In genomic region chr7:30406664-30407425, GRCh38 we compare ENCODE assay signal across 20 cellular contexts.
DNase-seq lines count a peak whose midpoint lies in the region; ATAC-seq, FAIRE-seq and TF ChIP-seq lines count a peak whose summit lies in the region.
"Had no signal": no experiment of that assay in that cellular context is flagged by ENCODE, and none has a peak within 500 bp of the region (broad histone marks: within the 10 kb centered on the region; RNA-seq: fewer than 3 reads in every experiment).

No MANE protein-coding gene starts in this region.

- H3K4me1 Mint-ChIP-seq in activated CD8-positive, alpha-beta T cell treated with anti-CD3 and anti-CD28 coated beads, Interleukin-2, amount 10 ng/mL, durations not matched to agents 7 days and 5 days (ENCODE audit: low read depth): no peaks in the 10 kb centered on the region
- H3K4me1 Mint-ChIP-seq: GM23338 had no signal

- H3K9me3 ChIP-seq in breast epithelium (no peaks in the 10 kb centered on the region), keratinocyte (ENCODE audit: control insufficient read depth, low read depth, low read length) (no peaks in the 10 kb centered on the region)
- H3K9me3 ChIP-seq: Peyer's patch, tibial artery had no signal

- TF ChIP-seq POLR2A in breast epithelium (IDR thresholded peaks at IDR 0.05): no peak

- H3K27ac ChIP-seq in breast epithelium (peak overlapping the region; percentile 31 to 49), keratinocyte (ENCODE audit: control insufficient read depth, insufficient read depth, low read length) (peak overlapping the region; percentile 81)
- H3K27ac ChIP-seq: Peyer's patch, tibial artery, VCaP had no signal

- ATAC-seq in Right ventricle myocardium superior (ENCODE audit: poor library complexity) (peak; percentile 81), GM21737 (IDR thresholded peaks at IDR 0.05; ENCODE audit: unreplicated experiment) (no peak)
- no peak for ATAC-seq in activated CD8-positive, alpha-beta T cell treated with anti-CD3 and anti-CD28 coated beads, Interleukin-2, amount 10 ng/mL, durations not matched to agents 7 days and 5 days
- ATAC-seq: GM23338, left colon had no signal

- H2AFZ ChIP-seq in keratinocyte (ENCODE audit: control insufficient read depth, low read length): no peak overlapping the region
- H2AFZ ChIP-seq: GM23338 had no signal

- H3K4me1 ChIP-seq in breast epithelium: no peaks in the 10 kb centered on the region
- peaks cover 30% of the 10 kb centered on the region for H3K4me1 ChIP-seq in keratinocyte (ENCODE audit: control insufficient read depth, extremely low read depth, insufficient read depth, low read length)
- H3K4me1 ChIP-seq: Peyer's patch, tibial artery had no signal

- dilution Hi-C loops in keratinocyte (cut with MboI; ENCODE audit: extremely low pct_ligation_motif_present, low sequenced_read_pairs): no loop called here

- FAIRE-seq in keratinocyte (lab: Jason Lieb, UNC): peak; percentile 100

- H3K27me3 Mint-ChIP-seq in activated CD8-positive, alpha-beta T cell treated with anti-CD3 and anti-CD28 coated beads, Interleukin-2, amount 10 ng/mL, durations not matched to agents 7 days and 5 days (ENCODE audit: low read depth): no peaks in the 10 kb centered on the region
- H3K27me3 Mint-ChIP-seq: activated CD4-positive, alpha-beta memory T cell treated with anti-CD3 and anti-CD28 coated beads, Interleukin-2, amount 10 ng/mL, durations not matched to agents 7 days and 5 days; activated naive CD8-positive, alpha-beta T cell treated with anti-CD3 and anti-CD28 coated beads for 36 hours; IgD-negative memory B cell had no signal

- peaks cover 3% of the 10 kb centered on the region for H3K36me3 Mint-ChIP-seq in activated CD8-positive, alpha-beta T cell treated with anti-CD3 and anti-CD28 coated beads, Interleukin-2, amount 10 ng/mL, durations not matched to agents 7 days and 5 days (ENCODE audit: low read depth)
- H3K36me3 Mint-ChIP-seq: activated naive CD8-positive, alpha-beta T cell treated with anti-CD3 and anti-CD28 coated beads for 36 hours had no signal

- H3K9me3 Mint-ChIP-seq in activated CD8-positive, alpha-beta T cell treated with anti-CD3 and anti-CD28 coated beads, Interleukin-2, amount 10 ng/mL, durations not matched to agents 7 days and 5 days (ENCODE audit: insufficient read depth): no peaks in the 10 kb centered on the region
- H3K9me3 Mint-ChIP-seq: activated CD4-positive, alpha-beta memory T cell treated with anti-CD3 and anti-CD28 coated beads, Interleukin-2, amount 10 ng/mL, durations not matched to agents 7 days and 5 days; activated naive CD8-positive, alpha-beta T cell treated with anti-CD3 and anti-CD28 coated beads for 36 hours; GM23338; IgD-negative memory B cell had no signal

- H3K27me3 ChIP-seq in breast epithelium: no peaks in the 10 kb centered on the region
- H3K27me3 ChIP-seq in keratinocyte (ENCODE audit: control insufficient read depth, extremely low read depth, insufficient read depth, low read length): no peaks in the 10 kb centered on the region
- H3K27me3 ChIP-seq: Peyer's patch, tibial artery had no signal

- H4K20me1 ChIP-seq in keratinocyte (ENCODE audit: control insufficient read depth, extremely low read depth, insufficient read depth, low read length): no peaks in the 10 kb centered on the region

- peak overlapping the region; percentile 35 for H3K9ac ChIP-seq in keratinocyte (ENCODE audit: control insufficient read depth, extremely low read depth, insufficient read depth, low read length)

- no peak for TF ChIP-seq CTCF in breast epithelium (IDR thresholded peaks at IDR 0.05)
- TF ChIP-seq CTCF in keratinocyte (optimal IDR thresholded peaks at IDR 0.05 in 1 of 3, IDR thresholded peaks at IDR 0.05 in 1 of 3, conservative IDR thresholded peaks at IDR 0.05 in 1 of 3; ENCODE audit: extremely low read depth in 1 of 3, insufficient read depth in 2 of 3, low read length in 3 of 3): no peak

- H3K4me3 ChIP-seq in breast epithelium: no peak overlapping the region
- no peak overlapping the region for H3K4me3 ChIP-seq in keratinocyte (ENCODE audit: control insufficient read depth in 2 of 3, extremely low read depth in 1 of 3, insufficient read depth in 2 of 3, low read depth in 1 of 3, low read length in 3 of 3)
- H3K4me3 ChIP-seq: GM23338, Peyer's patch, skin epidermis, tibial artery had no signal

- H3K79me2 ChIP-seq in keratinocyte (ENCODE audit: control insufficient read depth, insufficient read depth, low read length): no peaks in the 10 kb centered on the region

- H3K4me3 Mint-ChIP-seq in activated CD8-positive, alpha-beta T cell treated with anti-CD3 and anti-CD28 coated beads, Interleukin-2, amount 10 ng/mL, durations not matched to agents 7 days and 5 days: no peak overlapping the region
- H3K4me3 Mint-ChIP-seq: activated CD4-positive, alpha-beta memory T cell treated with anti-CD3 and anti-CD28 coated beads, Interleukin-2, amount 10 ng/mL, durations not matched to agents 7 days and 5 days; activated naive CD8-positive, alpha-beta T cell treated with anti-CD3 and anti-CD28 coated beads for 36 hours; GM23338; IgD-negative memory B cell had no signal

- intact Hi-C loops in Right ventricle myocardium superior (cut with DNase I) (no loop called here), cardiac septum (cut with DNase I) (no loop called here), breast epithelium (cut with DNase I; ENCODE audit: low total_unique reads) (no loop called here)

- CTCF ChIA-PET in activated CD8-positive, alpha-beta T cell treated with anti-CD3 and anti-CD28 coated beads, Interleukin-2, amount 10 ng/mL, durations not matched to agents 7 days and 5 days (lab: Charles Lee): no interaction called here

- no peaks in the 10 kb centered on the region for H3K9me1 ChIP-seq in keratinocyte (ENCODE audit: control insufficient read depth, extremely low read depth, insufficient read depth, low read length)

- POLR2A ChIA-PET in activated CD8-positive, alpha-beta T cell treated with anti-CD3 and anti-CD28 coated beads, Interleukin-2, amount 10 ng/mL, durations not matched to agents 7 days and 5 days (lab: Charles Lee): no interaction called here

- no peaks in the 10 kb centered on the region for H3K36me3 ChIP-seq in breast epithelium
- H3K36me3 ChIP-seq in keratinocyte (ENCODE audit: control insufficient read depth in 2 of 2, extremely low read depth in 1 of 2, insufficient read depth in 2 of 2, low read length in 2 of 2): no peaks in the 10 kb centered on the region
- H3K36me3 ChIP-seq: tibial artery had no signal

- peak overlapping the region; percentile 56 for H3K4me2 ChIP-seq in keratinocyte (ENCODE audit: control insufficient read depth, extremely low read depth, insufficient read depth, low read depth, low read length)
- H3K4me2 ChIP-seq: GM23338 had no signal

- DNase-seq in Right ventricle myocardium superior (no peak), cardiac septum (ENCODE audit: low spot score) (no peak), breast epithelium (ENCODE audit: low spot score in 2 of 2) (peak in 1 of 2 donors; percentile 77), keratinocyte (ENCODE audit: low read depth, low spot score) (peak; percentile 99), NCI-H2171 (lab: John Stamatoyannopoulos, UW) (no peak)
- DNase-seq in activated CD8-positive, alpha-beta T cell treated with anti-CD3 and anti-CD28 coated beads, Interleukin-2, amount 10 ng/mL, durations not matched to agents 7 days and 5 days: no peak
- DNase-seq in stimulated activated CD4-positive, alpha-beta T cell treated with anti-CD3 and anti-CD28 coated beads, Interleukin-2, amount 100 ng/mL, for 48 hours: no peak
- DNase-seq: activated CD4-positive, alpha-beta memory T cell treated with anti-CD3 and anti-CD28 coated beads, Interleukin-2, amount 10 ng/mL, durations not matched to agents 7 days and 5 days; activated naive CD8-positive, alpha-beta T cell treated with anti-CD3 and anti-CD28 coated beads for 36 hours; activated T-cell treated with anti-CD3 and anti-CD28 coated beads, Interleukin-2, amount 50 U/mL, for 48 hours; left colon; NCI-H1092 treated with DMSO at 0.1 percent for 48 hours; occipital lobe; Peyer's patch; tibial artery had no signal

- no peak overlapping the region for H3K27ac Mint-ChIP-seq in activated CD8-positive, alpha-beta T cell treated with anti-CD3 and anti-CD28 coated beads, Interleukin-2, amount 10 ng/mL, durations not matched to agents 7 days and 5 days
- H3K27ac Mint-ChIP-seq: activated CD4-positive, alpha-beta memory T cell treated with anti-CD3 and anti-CD28 coated beads, Interleukin-2, amount 10 ng/mL, durations not matched to agents 7 days and 5 days; activated naive CD8-positive, alpha-beta T cell treated with anti-CD3 and anti-CD28 coated beads for 36 hours; GM23338 had no signal
